1 cellular context compared by ENCODE assay signal in genomic region chr3:53193466-53194217, GRCh38.
TF ChIP-seq lines count a peak whose summit lies in the region.

No MANE protein-coding gene starts in this region.

TF ChIP-seq in HCT116, 20 proteins besides CTCF, POLR2A, EP300 and RAD21:
- TF ChIP-seq FOSL1 (IDR thresholded peaks at IDR 0.05; ENCODE audit: low read depth): no peak
- TF ChIP-seq, protein P1, sequence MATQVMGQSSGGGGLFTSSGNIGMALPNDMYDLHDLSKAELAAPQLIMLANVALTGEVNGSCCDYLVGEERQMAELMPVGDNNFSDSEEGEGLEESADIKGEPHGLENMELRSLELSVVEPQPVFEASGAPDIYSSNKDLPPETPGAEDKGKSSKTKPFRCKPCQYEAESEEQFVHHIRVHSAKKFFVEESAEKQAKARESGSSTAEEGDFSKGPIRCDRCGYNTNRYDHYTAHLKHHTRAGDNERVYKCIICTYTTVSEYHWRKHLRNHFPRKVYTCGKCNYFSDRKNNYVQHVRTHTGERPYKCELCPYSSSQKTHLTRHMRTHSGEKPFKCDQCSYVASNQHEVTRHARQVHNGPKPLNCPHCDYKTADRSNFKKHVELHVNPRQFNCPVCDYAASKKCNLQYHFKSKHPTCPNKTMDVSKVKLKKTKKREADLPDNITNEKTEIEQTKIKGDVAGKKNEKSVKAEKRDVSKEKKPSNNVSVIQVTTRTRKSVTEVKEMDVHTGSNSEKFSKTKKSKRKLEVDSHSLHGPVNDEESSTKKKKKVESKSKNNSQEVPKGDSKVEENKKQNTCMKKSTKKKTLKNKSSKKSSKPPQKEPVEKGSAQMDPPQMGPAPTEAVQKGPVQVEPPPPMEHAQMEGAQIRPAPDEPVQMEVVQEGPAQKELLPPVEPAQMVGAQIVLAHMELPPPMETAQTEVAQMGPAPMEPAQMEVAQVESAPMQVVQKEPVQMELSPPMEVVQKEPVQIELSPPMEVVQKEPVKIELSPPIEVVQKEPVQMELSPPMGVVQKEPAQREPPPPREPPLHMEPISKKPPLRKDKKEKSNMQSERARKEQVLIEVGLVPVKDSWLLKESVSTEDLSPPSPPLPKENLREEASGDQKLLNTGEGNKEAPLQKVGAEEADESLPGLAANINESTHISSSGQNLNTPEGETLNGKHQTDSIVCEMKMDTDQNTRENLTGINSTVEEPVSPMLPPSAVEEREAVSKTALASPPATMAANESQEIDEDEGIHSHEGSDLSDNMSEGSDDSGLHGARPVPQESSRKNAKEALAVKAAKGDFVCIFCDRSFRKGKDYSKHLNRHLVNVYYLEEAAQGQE (IDR thresholded peaks at IDR 0.05; ENCODE audit: low read depth): no peak
- TF ChIP-seq TCF7L2 (IDR thresholded peaks at IDR 0.05; ENCODE audit: borderline replicate concordance, extremely low read depth, insufficient read depth, insufficient read length): no peak
- TF ChIP-seq JUND (IDR thresholded peaks at IDR 0.05): no peak
- TF ChIP-seq EZH2phosphoT487 (IDR thresholded peaks at IDR 0.05; ENCODE audit: borderline replicate concordance): no peak
- TF ChIP-seq ZBTB33 (IDR thresholded peaks at IDR 0.05; ENCODE audit: extremely low read depth, insufficient replicate concordance, low read length): no peak
- TF ChIP-seq, protein P2, sequence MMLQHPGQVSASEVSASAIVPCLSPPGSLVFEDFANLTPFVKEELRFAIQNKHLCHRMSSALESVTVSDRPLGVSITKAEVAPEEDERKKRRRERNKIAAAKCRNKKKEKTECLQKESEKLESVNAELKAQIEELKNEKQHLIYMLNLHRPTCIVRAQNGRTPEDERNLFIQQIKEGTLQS (IDR thresholded peaks at IDR 0.05): no peak
- TF ChIP-seq ZFX (IDR thresholded peaks at IDR 0.05): no peak
- no peak for TF ChIP-seq SIN3A (IDR thresholded peaks at IDR 0.05; ENCODE audit: low read depth)
- TF ChIP-seq MAX (IDR thresholded peaks at IDR 0.05): no peak
- TF ChIP-seq ELF1 (IDR thresholded peaks at IDR 0.05; ENCODE audit: borderline replicate concordance, low read depth): no peak
- TF ChIP-seq CBX3 (IDR thresholded peaks at IDR 0.05; ENCODE audit: low read depth): no peak
- no peak for TF ChIP-seq ZNF274 (IDR thresholded peaks at IDR 0.05; ENCODE audit: low read depth, low read length)
- no peak for TF ChIP-seq YY1 (IDR thresholded peaks at IDR 0.05; ENCODE audit: extremely low read depth, insufficient replicate concordance, low read depth, low read length)
- TF ChIP-seq SP1 (IDR thresholded peaks at IDR 0.05; ENCODE audit: low read depth): no peak
- TF ChIP-seq SRF (IDR thresholded peaks at IDR 0.05; ENCODE audit: low read depth): no peak
